In genomic region chr22:37570661-37570976, GRCh38 we compare ENCODE assay signal across 18 cellular contexts. TPM values are rescaled to one million over a fixed set of nuclear protein-coding genes. Genes with fewer than 3 reads are reported as not detected.
DNase-seq lines count a peak whose midpoint lies in the region; ATAC-seq and TF ChIP-seq lines count a peak whose summit lies in the region.
"Had no signal": no experiment of that assay in that cellular context is flagged by ENCODE, and none has a peak within 500 bp of the region (broad histone marks: within the 10 kb centered on the region; RNA-seq: fewer than 3 reads in every experiment).

No MANE protein-coding gene starts in this region.

- peak overlapping the region in 1 of 2 experiments; percentile 30; a peak in 1 of 4 replicates for H3K4me3 ChIP-seq in HCT116 (replicated peaks in 1 of 2; ENCODE audit: low read depth in 1 of 2, low read length in 2 of 2)
- no peak overlapping the region for H3K4me3 ChIP-seq in right cardiac atrium (ENCODE audit: low read length)
- H3K4me3 ChIP-seq: psoas muscle had no signal

- no TSS peak for BruUV-seq in HCT116 (replicated peaks; lab: Mats Ljungman, UMichigan)

- peaks cover 6% of the 10 kb centered on the region; the same call in 1 of the 2 replicates for H4K20me1 ChIP-seq in HCT116 (ENCODE audit: insufficient read depth)

- TF ChIP-seq CTCF in HCT116 (IDR thresholded peaks at IDR 0.05 in 2 of 3, conservative IDR thresholded peaks at IDR 0.05 in 1 of 3; ENCODE audit: borderline replicate concordance in 1 of 3, insufficient read depth in 1 of 3, low read depth in 2 of 3, low read length in 2 of 3) (no peak), osteocyte (IDR thresholded peaks at IDR 0.05) (no peak)

- H3K27ac ChIP-seq in HCT116 (ENCODE audit: low read depth, low read length) (peak overlapping the region; percentile 72), cingulate gyrus (ENCODE audit: low read depth, low read length) (peak overlapping the region; percentile 94), right cardiac atrium (ENCODE audit: low read length) (no peak overlapping the region)
- H3K27ac ChIP-seq: psoas muscle had no signal

- H3K9me3 ChIP-seq in HCT116 (ENCODE audit: control insufficient read depth in 1 of 2, insufficient read depth in 1 of 2, low read depth in 1 of 2, low read length in 2 of 2) (no peaks in the 10 kb centered on the region), right cardiac atrium (ENCODE audit: control insufficient read depth, low read length) (no peaks in the 10 kb centered on the region)
- H3K9me3 ChIP-seq: psoas muscle had no signal

- peaks cover 23% of the 10 kb centered on the region for H3K79me2 ChIP-seq in HCT116 (ENCODE audit: insufficient read depth, low read length)

- intact Hi-C loops in HCT116 (cut with micrococcal nuclease), result no loop called here
- intact Hi-C loops in right cardiac atrium (cut with DNase I), result no loop called here

- H3K9me2 ChIP-seq in HCT116 (ENCODE audit: insufficient read depth), result no peaks in the 10 kb centered on the region

- TF ChIP-seq POLR2A in HCT116 (IDR thresholded peaks at IDR 0.05; ENCODE audit: borderline replicate concordance, extremely low read depth, insufficient read depth, insufficient read length), result peak; percentile 8

- no peaks in the 10 kb centered on the region for H3K27me3 ChIP-seq in HCT116 (ENCODE audit: insufficient read depth, low read length)
- no peaks in the 10 kb centered on the region for H3K27me3 ChIP-seq in right cardiac atrium (ENCODE audit: control insufficient read depth, insufficient read depth)

- DNase-seq in HCT116 (ENCODE audit: low read depth, low spot score) (no peak), osteocyte (ENCODE audit: extremely low spot score, unreplicated experiment) (no peak), DMS153 (lab: John Stamatoyannopoulos, UW) (no peak), right cardiac atrium (no peak)
- DNase-seq in activated CD4-positive, alpha-beta T cell treated with anti-CD3 and anti-CD28 coated beads, Interleukin-2, amount 50 U/mL, for 4 hours, result no peak
- DNase-seq: activated gamma-delta T cell; DND-41; HCEC 1CT; naive thymus-derived CD8-positive, alpha-beta T cell; NCI-H1930; psoas muscle; SHP77 treated with DMSO at 0.1 percent for 48 hours; stimulated activated naive CD4-positive, alpha-beta T cell; T-helper 2 cell had no signal

- H3K4me2 ChIP-seq in HCT116 (ENCODE audit: low read length), result peak overlapping the region; percentile 63

- H2AFZ ChIP-seq in HCT116 (ENCODE audit: low read depth, low read length, poor library complexity, severe bottlenecking), result no peak overlapping the region

- H3K27me3 Mint-ChIP-seq in osteocyte (ENCODE audit: unreplicated experiment), result no peaks in the 10 kb centered on the region

- no peaks in the 10 kb centered on the region for H3K9me3 Mint-ChIP-seq in osteocyte (ENCODE audit: unreplicated experiment)
- H3K9me3 Mint-ChIP-seq: naive thymus-derived CD8-positive, alpha-beta T cell had no signal

- CTCF ChIA-PET in HCT116 (lab: Charles Lee), result interaction anchor here (1.2 to 10.7 kb wide), 7 partner anchors 9 to 254 kb away, joined by 3 to 238 read pairs (median 6); no protein-coding TSS in a partner anchor

- RAD21 ChIA-PET in HCT116 (lab: Charles Lee; ENCODE audit: low non-redundant PET in 1 of 2, low total read pairs in 2 of 2, uncharacterized antibody in 2 of 2, unreplicated experiment in 2 of 2), result interaction anchor here (0.5 to 1.3 kb wide), 3 partner anchors 9 to 29 kb away, joined by 3 to 8 read pairs (median 4); no protein-coding TSS in a partner anchor

- POLR2A ChIA-PET in HCT116 (lab: Charles Lee), result interaction anchor here (1.2 to 3.2 kb wide), 2 partner anchors 22 to 252 kb away, joined by 3 to 9 read pairs; no protein-coding TSS in a partner anchor

- H3K4me3 Mint-ChIP-seq in osteocyte (ENCODE audit: unreplicated experiment), result no peak overlapping the region
- H3K4me3 Mint-ChIP-seq: naive thymus-derived CD8-positive, alpha-beta T cell had no signal

- H3K36me3 Mint-ChIP-seq in osteocyte (ENCODE audit: unreplicated experiment), result peaks cover 22% of the 10 kb centered on the region
- H3K36me3 Mint-ChIP-seq: naive thymus-derived CD8-positive, alpha-beta T cell had no signal

- H3K4me1 ChIP-seq in HCT116 (ENCODE audit: control insufficient read depth in 1 of 2, insufficient read depth in 2 of 2, low read length in 2 of 2) (peaks cover 46 to 63% of the 10 kb centered on the region in 2 experiments), right cardiac atrium (ENCODE audit: control insufficient read depth, insufficient read depth, low read length) (peaks cover 3% of the 10 kb centered on the region)

- ATAC-seq in HCT116 (peak; percentile 1; the same call in 1 of the 2 replicates), right cardiac atrium (no peak)
- ATAC-seq: left ventricle myocardium superior; naive thymus-derived CD8-positive, alpha-beta T cell; psoas muscle had no signal

- peaks cover 35% of the 10 kb centered on the region for H3K4me1 Mint-ChIP-seq in osteocyte (ENCODE audit: unreplicated experiment)

- peaks cover 3 to 27% of the 10 kb centered on the region in 2 experiments; a peak in 1 of 4 replicates for H3K36me3 ChIP-seq in HCT116 (ENCODE audit: control insufficient read depth in 1 of 2, insufficient read depth in 2 of 2, low read length in 2 of 2)

- H3K27ac Mint-ChIP-seq in osteocyte (ENCODE audit: unreplicated experiment), result peak overlapping the region; percentile 46

- no peak for TF ChIP-seq RAD21 in HCT116 (IDR thresholded peaks at IDR 0.05; ENCODE audit: low read depth)

- WGBS in right cardiac atrium, result 70% methylated on average over 4 of the region's 4 CpGs

- H3K9ac ChIP-seq in HCT116 (ENCODE audit: low read length), result no peak overlapping the region

TF ChIP-seq in HCT116, 20 proteins besides CTCF, POLR2A, EP300 and RAD21:
- TF ChIP-seq ZFX (IDR thresholded peaks at IDR 0.05) (no peak), MAX (IDR thresholded peaks at IDR 0.05) (no peak), SRF (IDR thresholded peaks at IDR 0.05; ENCODE audit: low read depth) (no peak), ELF1 (IDR thresholded peaks at IDR 0.05; ENCODE audit: borderline replicate concordance, low read depth) (no peak), ATF3 (IDR thresholded peaks at IDR 0.05) (no peak), EZH2phosphoT487 (IDR thresholded peaks at IDR 0.05; ENCODE audit: borderline replicate concordance) (no peak), CBX3 (IDR thresholded peaks at IDR 0.05; ENCODE audit: low read depth) (no peak), POLR2AphosphoS5 (IDR thresholded peaks at IDR 0.05; ENCODE audit: low read depth, low read length) (no peak), SIN3A (IDR thresholded peaks at IDR 0.05; ENCODE audit: low read depth) (no peak)

RNA-seq across cellular contexts. Expression of gene LGALS2, which starts 9.3 kb away (rescaled TPM):
- total RNA-seq in HCT116 (2021; ENCODE audit: unreplicated experiment) (not detected), osteocyte (not detected in 2 replicates), right cardiac atrium (under 1 TPM in 1 of 4 donors, not detected in 3; 0.44 TPM)
- polyA plus RNA-seq in HCT116 (2012), result 0.61 TPM in 1 of 2 replicates, not detected in the other
- polyA plus RNA-seq in right cardiac atrium, result not detected
- total RNA-seq: glomerular endothelial cell; left ventricle myocardium superior; naive thymus-derived CD8-positive, alpha-beta T cell; NCI-H460; psoas muscle had no signal
- polyA plus RNA-seq: naive thymus-derived CD8-positive, alpha-beta T cell had no signal

RNA-seq across cellular contexts. Expression of gene CDC42EP1, which starts 10.3 kb away (rescaled TPM):
- 160 TPM for total RNA-seq in HCT116 (2021; ENCODE audit: unreplicated experiment)
- polyA plus RNA-seq in HCT116 (2012), result 184 and 199 TPM in 2 replicates
- total RNA-seq in osteocyte, result 282 and 283 TPM in 2 replicates
- 10 to 100 TPM; 19.7 to 31.3 (median 21.7) TPM for total RNA-seq in right cardiac atrium
- 20.7 TPM for polyA plus RNA-seq in right cardiac atrium
- total RNA-seq: naive thymus-derived CD8-positive, alpha-beta T cell had no signal
- polyA plus RNA-seq: naive thymus-derived CD8-positive, alpha-beta T cell had no signal

RNA-seq across cellular contexts. Expression of gene GGA1, which starts 38.0 kb away (rescaled TPM):
- total RNA-seq in HCT116 (2021; ENCODE audit: unreplicated experiment) (89.8 TPM), osteocyte (50.0 and 56.1 TPM in 2 replicates), right cardiac atrium (10 to 100 TPM; 23.3 to 29.0 (median 26.0) TPM)
- polyA plus RNA-seq in HCT116 (2012), result 61.4 and 61.5 TPM in 2 replicates
- polyA plus RNA-seq in right cardiac atrium, result 27.2 TPM

RNA-seq across cellular contexts. Expression of gene CARD10, which starts 51.4 kb away (rescaled TPM):
- total RNA-seq in HCT116 (2021; ENCODE audit: unreplicated experiment), result 32.0 TPM
- 22.8 and 27.4 TPM in 2 replicates for polyA plus RNA-seq in HCT116 (2012)
- 29.2 and 31.5 TPM in 2 replicates for total RNA-seq in osteocyte
- total RNA-seq in right cardiac atrium, result 10 to 100 TPM in 2 of 4 donors, 1 to 10 TPM in 2; 6.6 to 11.4 (median 9.6) TPM
- polyA plus RNA-seq in right cardiac atrium, result 8.3 TPM
